Comparison of ENCODE assay signal across 1 cellular context in the genomic region with DNA sequence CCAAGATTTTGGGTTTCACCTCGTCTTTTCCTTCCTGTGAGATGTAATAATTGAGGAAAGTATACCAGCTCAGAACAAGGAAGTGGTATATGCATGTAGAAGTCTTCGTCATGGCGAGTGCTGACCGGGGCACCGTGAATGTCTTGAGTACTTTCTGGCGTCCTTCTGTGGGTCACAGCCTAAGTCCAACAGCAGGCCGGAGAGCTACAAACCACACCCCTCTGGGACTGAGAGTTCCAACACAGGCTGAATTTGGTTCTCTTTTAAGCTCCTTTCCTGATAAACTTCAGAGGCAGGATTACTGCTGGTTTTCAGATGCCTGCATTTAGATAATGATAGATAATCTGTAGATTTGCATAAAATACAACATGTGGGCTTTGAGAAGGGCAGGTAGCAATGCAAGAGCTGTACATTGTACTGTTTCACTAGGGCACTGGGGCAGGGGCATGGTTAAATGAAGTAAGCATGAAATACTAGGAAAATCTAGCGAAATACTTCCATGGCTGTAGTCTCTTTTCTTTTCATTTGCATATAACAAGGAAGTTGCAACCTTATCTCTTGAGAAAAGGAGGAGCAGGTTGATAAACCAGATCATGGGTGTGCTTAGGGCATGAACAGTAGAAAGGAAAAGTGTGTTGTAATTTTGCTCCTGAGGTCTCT.
TF ChIP-seq lines count a peak whose summit lies in the region.

A gene with protein sequence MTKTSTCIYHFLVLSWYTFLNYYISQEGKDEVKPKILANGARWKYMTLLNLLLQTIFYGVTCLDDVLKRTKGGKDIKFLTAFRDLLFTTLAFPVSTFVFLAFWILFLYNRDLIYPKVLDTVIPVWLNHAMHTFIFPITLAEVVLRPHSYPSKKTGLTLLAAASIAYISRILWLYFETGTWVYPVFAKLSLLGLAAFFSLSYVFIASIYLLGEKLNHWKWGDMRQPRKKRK (minus strand): TSS at position 156 of the 660 bp plus-strand sequence. CDS start 44 bp downstream, at position 112.

TF ChIP-seq in K562, 482 proteins besides CTCF, POLR2A, EP300 and RAD21 (continues in another document):
- TF ChIP-seq DPF2 (IDR thresholded peaks at IDR 0.05) (peak; percentile 75), RCOR1 (IDR thresholded peaks at IDR 0.05; ENCODE audit: borderline replicate concordance in 1 of 2, low read depth in 2 of 2, low read length in 2 of 2) (peak in 1 of 2 experiments; percentile 44; a peak in 2 of 4 replicates), SMARCE1 (IDR thresholded peaks at IDR 0.05) (peak; percentile 73; the same call in 1 of the 2 replicates), MTA3 (IDR thresholded peaks at IDR 0.05; ENCODE audit: borderline replicate concordance) (0 out of 2 replicates have a peak, but pooled peaks have one; percentile 15), BHLHE40 (IDR thresholded peaks at IDR 0.05; ENCODE audit: low read length) (peak; percentile 42; the same call in 1 of the 2 replicates), CEBPB (tag; IDR thresholded peaks at IDR 0.05) (peak; percentile 63), ZBTB1 (CRISPR knock-in tag; IDR thresholded peaks at IDR 0.05; ENCODE audit: borderline replicate concordance, low read depth) (no peak), RFX7 (CRISPR knock-in tag; IDR thresholded peaks at IDR 0.05) (no peak), CREM (IDR thresholded peaks at IDR 0.05; ENCODE audit: low read depth) (peak; percentile 61; the same call in 1 of the 2 replicates), KDM1A (IDR thresholded peaks at IDR 0.05) (peak in 1 of 2 experiments; percentile 23; a peak in 1 of 4 replicates), ZSCAN32 (CRISPR knock-in tag; IDR thresholded peaks at IDR 0.05) (no peak), TAF9B (IDR thresholded peaks at IDR 0.05; ENCODE audit: partially characterized antibody) (peak; percentile 22), PHF8 (IDR thresholded peaks at IDR 0.05; ENCODE audit: borderline replicate concordance, low read length) (peak; percentile 27; the same call in 1 of the 2 replicates), ADNP (tag; IDR thresholded peaks at IDR 0.05) (peak; percentile 22; the same call in 1 of the 2 replicates), ZFX (CRISPR knock-in tag; IDR thresholded peaks at IDR 0.05) (peak; percentile 64), SRF (CRISPR knock-in tag; IDR thresholded peaks at IDR 0.05) (peak in 1 of 2 experiments; percentile 50; a peak in 1 of 4 replicates), NRF1 (conservative IDR thresholded peaks at IDR 0.05 in 1 of 2, IDR thresholded peaks at IDR 0.05 in 1 of 2) (peak in 1 of 2 experiments; percentile 29; a peak in 2 of 4 replicates), CBFA2T3 (IDR thresholded peaks at IDR 0.05) (peak; percentile 68), SPI1 (IDR thresholded peaks at IDR 0.05; ENCODE audit: borderline replicate concordance, low read depth, low read length) (peak; percentile 79), TAF7 (tag; IDR thresholded peaks at IDR 0.05) (peak; percentile 19; the same call in 1 of the 2 replicates), EGR1 (conservative IDR thresholded peaks at IDR 0.05) (no peak), RAD51 (IDR thresholded peaks at IDR 0.05; ENCODE audit: borderline replicate concordance, low read depth) (no peak), RBM14 (IDR thresholded peaks at IDR 0.05; ENCODE audit: borderline replicate concordance, insufficient read depth, low read depth, low read length) (no peak), GTF2A2 (tag; IDR thresholded peaks at IDR 0.05) (no peak), CBFA2T2 (conservative IDR thresholded peaks at IDR 0.05) (peak; percentile 49), GABPB2 (CRISPR knock-in tag; conservative IDR thresholded peaks at IDR 0.05) (no peak), KDM5B (IDR thresholded peaks at IDR 0.05; ENCODE audit: insufficient replicate concordance, low read depth, low read length) (peak; percentile 42), TBP (optimal IDR thresholded peaks at IDR 0.05; ENCODE audit: low read depth, low read length) (peak; percentile 40), TRIM24 (IDR thresholded peaks at IDR 0.05) (peak in 1 of 2 experiments; percentile 33; a peak in 2 of 4 replicates), ARID1B (IDR thresholded peaks at IDR 0.05) (peak; percentile 72), SAP30 (IDR thresholded peaks at IDR 0.05; ENCODE audit: borderline replicate concordance, insufficient read depth, low read depth, low read length, poor library complexity, severe bottlenecking) (no peak), TAL1 (IDR thresholded peaks at IDR 0.05) (peak; percentile 53), SOX6 (IDR thresholded peaks at IDR 0.05) (peak; percentile 33), NR2C1 (IDR thresholded peaks at IDR 0.05) (no peak), NR2C1 (tag; IDR thresholded peaks at IDR 0.05) (peak; percentile 15; the same call in 1 of the 2 replicates), BACH1 (tag; IDR thresholded peaks at IDR 0.05) (peak; percentile 43; the same call in 1 of the 2 replicates), TSC22D4 (tag; IDR thresholded peaks at IDR 0.05) (no peak), SMARCC2 (IDR thresholded peaks at IDR 0.05; ENCODE audit: low read depth) (peak; percentile 46; the same call in 1 of the 2 replicates), ZNF644 (tag; IDR thresholded peaks at IDR 0.05; ENCODE audit: low read depth) (peak; percentile 81), PPARD (CRISPR knock-in tag; IDR thresholded peaks at IDR 0.05) (no peak), ATF7 (IDR thresholded peaks at IDR 0.05) (peak; percentile 61), ARNT (IDR thresholded peaks at IDR 0.05) (peak in 1 of 2 experiments; percentile 34; a peak in 1 of 4 replicates), PTRF (tag; IDR thresholded peaks at IDR 0.05) (no peak), GATA2 (CRISPR knock-in tag; IDR thresholded peaks at IDR 0.05) (0 out of 2 replicates have a peak, but pooled peaks have one; percentile 11), ZNF766 (CRISPR knock-in tag; conservative IDR thresholded peaks at IDR 0.05) (peak; percentile 79)
- TF ChIP-seq, protein P1, sequence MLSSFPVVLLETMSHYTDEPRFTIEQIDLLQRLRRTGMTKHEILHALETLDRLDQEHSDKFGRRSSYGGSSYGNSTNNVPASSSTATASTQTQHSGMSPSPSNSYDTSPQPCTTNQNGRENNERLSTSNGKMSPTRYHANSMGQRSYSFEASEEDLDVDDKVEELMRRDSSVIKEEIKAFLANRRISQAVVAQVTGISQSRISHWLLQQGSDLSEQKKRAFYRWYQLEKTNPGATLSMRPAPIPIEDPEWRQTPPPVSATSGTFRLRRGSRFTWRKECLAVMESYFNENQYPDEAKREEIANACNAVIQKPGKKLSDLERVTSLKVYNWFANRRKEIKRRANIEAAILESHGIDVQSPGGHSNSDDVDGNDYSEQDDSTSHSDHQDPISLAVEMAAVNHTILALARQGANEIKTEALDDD (IDR thresholded peaks at IDR 0.05): peak; percentile 47; the same call in 1 of the 2 replicates
- TF ChIP-seq, protein P2, sequence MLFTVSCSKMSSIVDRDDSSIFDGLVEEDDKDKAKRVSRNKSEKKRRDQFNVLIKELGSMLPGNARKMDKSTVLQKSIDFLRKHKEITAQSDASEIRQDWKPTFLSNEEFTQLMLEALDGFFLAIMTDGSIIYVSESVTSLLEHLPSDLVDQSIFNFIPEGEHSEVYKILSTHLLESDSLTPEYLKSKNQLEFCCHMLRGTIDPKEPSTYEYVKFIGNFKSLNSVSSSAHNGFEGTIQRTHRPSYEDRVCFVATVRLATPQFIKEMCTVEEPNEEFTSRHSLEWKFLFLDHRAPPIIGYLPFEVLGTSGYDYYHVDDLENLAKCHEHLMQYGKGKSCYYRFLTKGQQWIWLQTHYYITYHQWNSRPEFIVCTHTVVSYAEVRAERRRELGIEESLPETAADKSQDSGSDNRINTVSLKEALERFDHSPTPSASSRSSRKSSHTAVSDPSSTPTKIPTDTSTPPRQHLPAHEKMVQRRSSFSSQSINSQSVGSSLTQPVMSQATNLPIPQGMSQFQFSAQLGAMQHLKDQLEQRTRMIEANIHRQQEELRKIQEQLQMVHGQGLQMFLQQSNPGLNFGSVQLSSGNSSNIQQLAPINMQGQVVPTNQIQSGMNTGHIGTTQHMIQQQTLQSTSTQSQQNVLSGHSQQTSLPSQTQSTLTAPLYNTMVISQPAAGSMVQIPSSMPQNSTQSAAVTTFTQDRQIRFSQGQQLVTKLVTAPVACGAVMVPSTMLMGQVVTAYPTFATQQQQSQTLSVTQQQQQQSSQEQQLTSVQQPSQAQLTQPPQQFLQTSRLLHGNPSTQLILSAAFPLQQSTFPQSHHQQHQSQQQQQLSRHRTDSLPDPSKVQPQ (CRISPR knock-in tag; IDR thresholded peaks at IDR 0.05; ENCODE audit: borderline replicate concordance): no peak
- TF ChIP-seq, protein P3, sequence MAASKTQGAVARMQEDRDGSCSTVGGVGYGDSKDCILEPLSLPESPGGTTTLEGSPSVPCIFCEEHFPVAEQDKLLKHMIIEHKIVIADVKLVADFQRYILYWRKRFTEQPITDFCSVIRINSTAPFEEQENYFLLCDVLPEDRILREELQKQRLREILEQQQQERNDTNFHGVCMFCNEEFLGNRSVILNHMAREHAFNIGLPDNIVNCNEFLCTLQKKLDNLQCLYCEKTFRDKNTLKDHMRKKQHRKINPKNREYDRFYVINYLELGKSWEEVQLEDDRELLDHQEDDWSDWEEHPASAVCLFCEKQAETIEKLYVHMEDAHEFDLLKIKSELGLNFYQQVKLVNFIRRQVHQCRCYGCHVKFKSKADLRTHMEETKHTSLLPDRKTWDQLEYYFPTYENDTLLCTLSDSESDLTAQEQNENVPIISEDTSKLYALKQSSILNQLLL (CRISPR knock-in tag; IDR thresholded peaks at IDR 0.05; ENCODE audit: borderline replicate concordance): no peak
- TF ChIP-seq, protein P4, sequence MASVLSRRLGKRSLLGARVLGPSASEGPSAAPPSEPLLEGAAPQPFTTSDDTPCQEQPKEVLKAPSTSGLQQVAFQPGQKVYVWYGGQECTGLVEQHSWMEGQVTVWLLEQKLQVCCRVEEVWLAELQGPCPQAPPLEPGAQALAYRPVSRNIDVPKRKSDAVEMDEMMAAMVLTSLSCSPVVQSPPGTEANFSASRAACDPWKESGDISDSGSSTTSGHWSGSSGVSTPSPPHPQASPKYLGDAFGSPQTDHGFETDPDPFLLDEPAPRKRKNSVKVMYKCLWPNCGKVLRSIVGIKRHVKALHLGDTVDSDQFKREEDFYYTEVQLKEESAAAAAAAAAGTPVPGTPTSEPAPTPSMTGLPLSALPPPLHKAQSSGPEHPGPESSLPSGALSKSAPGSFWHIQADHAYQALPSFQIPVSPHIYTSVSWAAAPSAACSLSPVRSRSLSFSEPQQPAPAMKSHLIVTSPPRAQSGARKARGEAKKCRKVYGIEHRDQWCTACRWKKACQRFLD (CRISPR knock-in tag; IDR thresholded peaks at IDR 0.05): 0 out of 2 replicates have a peak, but pooled peaks have one; percentile 29
- TF ChIP-seq, protein P5, sequence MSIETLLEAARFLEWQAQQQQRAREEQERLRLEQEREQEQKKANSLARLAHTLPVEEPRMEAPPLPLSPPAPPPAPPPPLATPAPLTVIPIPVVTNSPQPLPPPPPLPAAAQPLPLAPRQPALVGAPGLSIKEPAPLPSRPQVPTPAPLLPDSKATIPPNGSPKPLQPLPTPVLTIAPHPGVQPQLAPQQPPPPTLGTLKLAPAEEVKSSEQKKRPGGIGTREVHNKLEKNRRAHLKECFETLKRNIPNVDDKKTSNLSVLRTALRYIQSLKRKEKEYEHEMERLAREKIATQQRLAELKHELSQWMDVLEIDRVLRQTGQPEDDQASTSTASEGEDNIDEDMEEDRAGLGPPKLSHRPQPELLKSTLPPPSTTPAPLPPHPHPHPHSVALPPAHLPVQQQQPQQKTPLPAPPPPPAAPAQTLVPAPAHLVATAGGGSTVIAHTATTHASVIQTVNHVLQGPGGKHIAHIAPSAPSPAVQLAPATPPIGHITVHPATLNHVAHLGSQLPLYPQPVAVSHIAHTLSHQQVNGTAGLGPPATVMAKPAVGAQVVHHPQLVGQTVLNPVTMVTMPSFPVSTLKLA (conservative IDR thresholded peaks at IDR 0.05): peak; percentile 14 to 31; a peak in 1 of 4 replicates
- TF ChIP-seq, protein P6, sequence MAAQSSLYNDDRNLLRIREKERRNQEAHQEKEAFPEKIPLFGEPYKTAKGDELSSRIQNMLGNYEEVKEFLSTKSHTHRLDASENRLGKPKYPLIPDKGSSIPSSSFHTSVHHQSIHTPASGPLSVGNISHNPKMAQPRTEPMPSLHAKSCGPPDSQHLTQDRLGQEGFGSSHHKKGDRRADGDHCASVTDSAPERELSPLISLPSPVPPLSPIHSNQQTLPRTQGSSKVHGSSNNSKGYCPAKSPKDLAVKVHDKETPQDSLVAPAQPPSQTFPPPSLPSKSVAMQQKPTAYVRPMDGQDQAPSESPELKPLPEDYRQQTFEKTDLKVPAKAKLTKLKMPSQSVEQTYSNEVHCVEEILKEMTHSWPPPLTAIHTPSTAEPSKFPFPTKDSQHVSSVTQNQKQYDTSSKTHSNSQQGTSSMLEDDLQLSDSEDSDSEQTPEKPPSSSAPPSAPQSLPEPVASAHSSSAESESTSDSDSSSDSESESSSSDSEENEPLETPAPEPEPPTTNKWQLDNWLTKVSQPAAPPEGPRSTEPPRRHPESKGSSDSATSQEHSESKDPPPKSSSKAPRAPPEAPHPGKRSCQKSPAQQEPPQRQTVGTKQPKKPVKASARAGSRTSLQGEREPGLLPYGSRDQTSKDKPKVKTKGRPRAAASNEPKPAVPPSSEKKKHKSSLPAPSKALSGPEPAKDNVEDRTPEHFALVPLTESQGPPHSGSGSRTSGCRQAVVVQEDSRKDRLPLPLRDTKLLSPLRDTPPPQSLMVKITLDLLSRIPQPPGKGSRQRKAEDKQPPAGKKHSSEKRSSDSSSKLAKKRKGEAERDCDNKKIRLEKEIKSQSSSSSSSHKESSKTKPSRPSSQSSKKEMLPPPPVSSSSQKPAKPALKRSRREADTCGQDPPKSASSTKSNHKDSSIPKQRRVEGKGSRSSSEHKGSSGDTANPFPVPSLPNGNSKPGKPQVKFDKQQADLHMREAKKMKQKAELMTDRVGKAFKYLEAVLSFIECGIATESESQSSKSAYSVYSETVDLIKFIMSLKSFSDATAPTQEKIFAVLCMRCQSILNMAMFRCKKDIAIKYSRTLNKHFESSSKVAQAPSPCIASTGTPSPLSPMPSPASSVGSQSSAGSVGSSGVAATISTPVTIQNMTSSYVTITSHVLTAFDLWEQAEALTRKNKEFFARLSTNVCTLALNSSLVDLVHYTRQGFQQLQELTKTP (IDR thresholded peaks at IDR 0.05; ENCODE audit: low read depth in 1 of 2, partially characterized antibody in 2 of 2): peak in 1 of 2 experiments; percentile 67
